In the genomic region with DNA sequence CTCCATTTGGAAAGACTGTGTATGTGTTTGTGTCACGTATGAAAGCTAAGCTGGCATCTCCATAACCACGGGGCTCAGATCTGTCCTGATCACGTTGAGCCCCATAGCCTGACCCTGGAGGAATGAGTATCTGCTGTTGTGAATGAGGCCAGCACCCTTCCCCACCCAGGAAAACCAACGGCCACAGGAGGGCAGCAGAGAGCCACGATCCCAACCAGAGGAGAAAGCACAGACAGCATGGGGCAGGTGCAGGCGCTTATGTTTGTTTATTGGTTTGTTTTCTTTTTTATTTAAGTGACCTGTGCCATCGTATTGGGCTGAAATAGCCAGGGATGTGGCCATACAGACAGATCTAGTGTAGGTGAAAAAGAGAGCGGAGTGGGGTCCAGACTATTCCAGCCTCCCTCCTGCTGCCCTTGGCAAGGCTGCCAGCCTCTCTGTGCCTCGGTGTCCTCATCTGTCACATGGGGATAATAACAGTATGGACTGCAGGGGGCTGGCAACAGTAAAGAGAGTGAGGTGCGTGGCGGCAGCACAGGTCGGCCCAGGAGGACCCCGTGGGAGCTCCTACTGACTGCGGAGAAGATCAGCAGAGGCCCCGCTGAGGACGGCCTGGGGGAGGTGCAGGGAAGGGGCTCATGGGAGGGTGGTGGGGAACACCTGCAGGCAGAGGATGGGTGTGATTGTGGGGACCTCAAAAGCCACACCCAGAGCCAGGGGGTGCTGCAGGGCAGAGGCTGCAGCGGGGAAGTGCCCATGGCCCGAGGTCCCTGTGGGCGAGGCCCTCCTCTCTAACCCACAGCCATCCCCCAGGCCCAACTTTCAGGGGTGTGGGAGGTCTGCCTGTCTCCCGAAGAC, we compare ENCODE assay signal across 8 cellular contexts. TPM values are rescaled to one million over a fixed set of nuclear protein-coding genes. Genes with fewer than 3 reads are reported as not detected.
DNase-seq lines count a peak whose midpoint lies in the region; ATAC-seq and TF ChIP-seq lines count a peak whose summit lies in the region.

No MANE protein-coding gene starts in this region.

- ATAC-seq in GM19035 (IDR thresholded peaks at IDR 0.05; ENCODE audit: unreplicated experiment) (peak; percentile 62), HG03280 (IDR thresholded peaks at IDR 0.05; ENCODE audit: unreplicated experiment) (peak; percentile 57), left lung (peak; percentile 97)

- TF ChIP-seq CTCF in AG09319 (IDR thresholded peaks at IDR 0.05; ENCODE audit: low read depth, low read length), result peak; percentile 97
- peak; percentile 83 to 92 for TF ChIP-seq CTCF in left lung (IDR thresholded peaks at IDR 0.05)

- intact Hi-C loops in left lung (cut with DNase I), result no loop called here

- H3K27me3 ChIP-seq in left lung, result peaks cover 2 to 17% of the 10 kb centered on the region in 2 donors

- peak; percentile 47 for DNase-seq in AG09319 (ENCODE audit: extremely low read depth, low read depth)
- DNase-seq in NCI-H446 (lab: John Stamatoyannopoulos, UW), result peak; percentile 78 to 85
- DNase-seq in activated CD4-positive, alpha-beta T cell treated with anti-CD3 and anti-CD28 coated beads for 24 hours (ENCODE audit: low read depth in 2 of 2), result peak; percentile 91 to 96
- DNase-seq in cerebellum (ENCODE audit: low spot score), result peak; percentile 86
- peak; percentile 79 to 94 for DNase-seq in left lung
- peak; percentile 85 to 93 (median 91) for DNase-seq in stimulated activated CD4-positive, alpha-beta T cell treated with anti-CD3 and anti-CD28 coated beads, TNF-alpha, amount 100 ng/mL, for 24 hours (ENCODE audit: low read depth in 3 of 3)

- no peak overlapping the region for H3K4me3 ChIP-seq in left lung

- no peaks in the 10 kb centered on the region for H3K9me3 ChIP-seq in left lung

- H3K27ac ChIP-seq in left lung, result peak overlapping the region in 1 of 2 donors; percentile 71

- no peaks in the 10 kb centered on the region for H3K36me3 ChIP-seq in left lung

- peaks cover 0 to 6% of the 10 kb centered on the region in 2 donors for H3K4me1 ChIP-seq in left lung

RNA-seq across cellular contexts. Expression of a gene that starts 12.1 kb away (rescaled TPM):
- not detected for total RNA-seq in cerebellum
- total RNA-seq in left lung, result not detected

RNA-seq across cellular contexts. Expression of a gene that starts 28.5 kb away (rescaled TPM):
- not detected for total RNA-seq in cerebellum
- not detected for total RNA-seq in left lung

RNA-seq across cellular contexts. Expression of a gene that starts 45.5 kb away (rescaled TPM):
- total RNA-seq in cerebellum (3.0 TPM), left lung (1 to 10 TPM; 4.3 to 5.7 TPM)
